Comparison of ENCODE assay signal across 8 cellular contexts in the genomic region with DNA sequence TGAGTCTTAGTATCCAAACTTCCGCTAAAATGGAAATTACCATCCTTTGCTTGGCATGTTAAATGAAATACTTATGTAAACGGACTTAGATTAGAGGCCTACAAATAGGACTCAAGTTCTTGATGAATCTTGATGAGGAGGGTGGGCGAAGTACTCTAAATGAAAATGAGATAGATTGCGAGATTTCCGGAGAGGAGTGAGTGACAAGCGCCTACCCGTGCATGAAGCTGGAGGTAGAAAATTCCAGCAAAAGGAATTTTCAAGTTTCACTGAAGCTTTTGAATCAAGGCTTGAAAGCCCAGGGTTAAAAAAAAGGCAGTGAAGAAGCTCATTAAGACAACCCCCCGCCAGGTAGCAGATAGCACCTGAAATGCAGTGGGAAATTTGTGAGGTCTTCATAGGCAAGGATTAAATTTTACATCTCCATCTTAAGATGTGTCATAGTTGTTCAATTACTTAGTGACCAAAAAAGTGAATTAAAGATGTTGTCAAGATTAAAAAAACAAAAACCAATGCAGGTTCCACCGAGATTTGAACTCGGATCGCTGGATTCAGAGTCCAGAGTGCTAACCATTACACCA. TPM values are rescaled to one million over a fixed set of nuclear protein-coding genes. Genes with fewer than 3 reads are reported as not detected.
DNase-seq lines count a peak whose midpoint lies in the region; ATAC-seq and TF ChIP-seq lines count a peak whose summit lies in the region.

No MANE protein-coding gene starts in this region.

- peaks cover 0 to 8% (median 0%) of the 10 kb centered on the region in 8 donors for H3K9me3 Mint-ChIP-seq in CD4-positive, alpha-beta memory T cell
- H3K9me3 Mint-ChIP-seq in dendritic cell treated with granulocyte-macrophage colony-stimulating factor and Interleukin-4, amounts not matched to agents 40 ng/mL and 50 ng/mL, for 4 days = no peaks in the 10 kb centered on the region
- H3K9me3 Mint-ChIP-seq in neural crest cell = no peaks in the 10 kb centered on the region

- TF ChIP-seq CTCF in neural crest cell (conservative IDR thresholded peaks at IDR 0.05) = no peak

- peaks cover 0 to 24% of the 10 kb centered on the region in 2 donors for H3K36me3 Mint-ChIP-seq in CD4-positive, alpha-beta memory T cell
- H3K36me3 Mint-ChIP-seq in dendritic cell treated with granulocyte-macrophage colony-stimulating factor and Interleukin-4, amounts not matched to agents 40 ng/mL and 50 ng/mL, for 4 days (ENCODE audit: low read depth) = peaks cover 15% of the 10 kb centered on the region
- H3K36me3 Mint-ChIP-seq in neural crest cell (ENCODE audit: low read depth) = peaks cover 3% of the 10 kb centered on the region

- H3K4me1 ChIP-seq in CD4-positive, alpha-beta memory T cell (ENCODE audit: insufficient read depth, low read length) = peaks cover 37% of the 10 kb centered on the region

- CTCF ChIA-PET in CD4-positive, alpha-beta memory T cell (lab: Charles Lee; ENCODE audit: partially characterized antibody) = interaction anchor here (0.6 to 3.8 kb wide), 17 partner anchors 9 to 556 kb away, joined by 3 to 20 read pairs (median 4); a partner anchor contains a TSS

- H3K27me3 Mint-ChIP-seq in CD4-positive, alpha-beta memory T cell = peaks cover 0 to 5% of the 10 kb centered on the region in 2 donors
- no peaks in the 10 kb centered on the region for H3K27me3 Mint-ChIP-seq in dendritic cell treated with granulocyte-macrophage colony-stimulating factor and Interleukin-4, amounts not matched to agents 40 ng/mL and 50 ng/mL, for 4 days
- peaks cover 14% of the 10 kb centered on the region for H3K27me3 Mint-ChIP-seq in neural crest cell (ENCODE audit: low read depth)

- H3K27ac ChIP-seq in CD4-positive, alpha-beta memory T cell (ENCODE audit: low read depth, low read length) = peak overlapping the region; percentile 89

- no peaks in the 10 kb centered on the region for H3K9me3 ChIP-seq in CD4-positive, alpha-beta memory T cell (ENCODE audit: control insufficient read depth in 1 of 2, low read length in 2 of 2)

- H3K27ac Mint-ChIP-seq in CD4-positive, alpha-beta memory T cell = peak overlapping the region; percentile 98 to 100 (median 99)
- H3K27ac Mint-ChIP-seq in dendritic cell treated with granulocyte-macrophage colony-stimulating factor and Interleukin-4, amounts not matched to agents 40 ng/mL and 50 ng/mL, for 4 days = peak overlapping the region; percentile 98
- peak overlapping the region; percentile 96 for H3K27ac Mint-ChIP-seq in neural crest cell (ENCODE audit: unreplicated experiment)

- peaks cover 14 to 43% (median 25%) of the 10 kb centered on the region in 4 donors for H3K4me1 Mint-ChIP-seq in CD4-positive, alpha-beta memory T cell
- peaks cover 24% of the 10 kb centered on the region for H3K4me1 Mint-ChIP-seq in dendritic cell treated with granulocyte-macrophage colony-stimulating factor and Interleukin-4, amounts not matched to agents 40 ng/mL and 50 ng/mL, for 4 days (ENCODE audit: low read depth)
- peaks cover 30% of the 10 kb centered on the region for H3K4me1 Mint-ChIP-seq in neural crest cell

- no peak for DNase-seq in CD4-positive, alpha-beta memory T cell
- DNase-seq in Kasumi-1 (lab: John Stamatoyannopoulos, UW) (peak; percentile 59 to 71), neural crest cell (ENCODE audit: low read depth, low spot score) (no peak), activated gamma-delta T cell treated with Interleukin-2 at 50 U/mL for 16 hours (no peak)
- DNase-seq in activated CD8-positive, alpha-beta memory T cell treated with anti-CD3 and anti-CD28 coated beads, Interleukin-2, amount 50 U/mL, for 48 hours = no peak

- H3K36me3 ChIP-seq in CD4-positive, alpha-beta memory T cell (ENCODE audit: insufficient read depth, low read length) = no peaks in the 10 kb centered on the region

- H3K4me3 ChIP-seq in CD4-positive, alpha-beta memory T cell (ENCODE audit: low read length in 2 of 2) = peak overlapping the region; percentile 92 to 99

- ATAC-seq in HG03025 (IDR thresholded peaks at IDR 0.05; ENCODE audit: low FRiP score, unreplicated experiment) (no peak), HG02610 (IDR thresholded peaks at IDR 0.05; ENCODE audit: unreplicated experiment) (no peak)

- POLR2A ChIA-PET in CD4-positive, alpha-beta memory T cell (lab: Charles Lee; ENCODE audit: partially characterized antibody) = interaction anchor here (0.6 to 2.9 kb wide), 35 partner anchors 9 to 975 kb away, joined by 3 to 41 read pairs (median 4); a partner anchor contains a TSS

- intact Hi-C loops in CD4-positive, alpha-beta memory T cell (cut with micrococcal nuclease) = loop anchor here (1.0 to 10.0 kb wide), 6 partner anchors 76 to 736 kb away; a partner anchor contains a TSS
- intact Hi-C loops in dendritic cell treated with granulocyte-macrophage colony-stimulating factor and Interleukin-4, amounts not matched to agents 40 ng/mL and 50 ng/mL, for 4 days (cut with micrococcal nuclease) = loop anchor here (1.0 kb wide), 1 partner anchor 257 kb away; a partner anchor contains a TSS

- H3K27me3 ChIP-seq in CD4-positive, alpha-beta memory T cell (ENCODE audit: insufficient read depth, low read length) = no peaks in the 10 kb centered on the region

- H3K4me3 Mint-ChIP-seq in CD4-positive, alpha-beta memory T cell = peak overlapping the region; percentile 95 to 100 (median 98)
- peak overlapping the region; percentile 96 for H3K4me3 Mint-ChIP-seq in dendritic cell treated with granulocyte-macrophage colony-stimulating factor and Interleukin-4, amounts not matched to agents 40 ng/mL and 50 ng/mL, for 4 days
- peak overlapping the region; percentile 99 for H3K4me3 Mint-ChIP-seq in neural crest cell

RNA-seq across cellular contexts. Expression of a gene that starts 0.7 kb away (rescaled TPM):
- 10 to 100 TPM; 84.7 to 95.8 TPM for total RNA-seq in CD4-positive, alpha-beta memory T cell
- polyA plus RNA-seq in CD4-positive, alpha-beta memory T cell = 100 to 1,000 TPM; 247 to 265 TPM
- total RNA-seq in neural crest cell = 212 and 214 TPM in 2 replicates

Comparison
In these comparisons a context has a peak if more than half of its experiments do, and no peak if none do; other contexts are left out.
1. DNase-seq: peak in Kasumi-1 (2 of 2); none in CD4-positive, alpha-beta memory T cell (0 of 5), neural crest cell (single experiment), activated gamma-delta T cell treated with Interleukin-2 at 50 U/mL for 16 hours (single experiment) and activated CD8-positive, alpha-beta memory T cell treated with anti-CD3 and anti-CD28 coated beads, Interleukin-2, amount 50 U/mL, for 48 hours (single experiment).
2. Peak in every context shown above with its lines, with median percentiles within 50 percentile points of each other: H3K27ac Mint-ChIP-seq and H3K4me3 Mint-ChIP-seq.